In genomic region chr6:37816599-37817375, GRCh38 we compare ENCODE assay signal across 3 cellular contexts.
TF ChIP-seq lines count a peak whose summit lies in the region.

No MANE protein-coding gene starts in this region.

TF ChIP-seq in SK-N-SH, 30 proteins besides CTCF, POLR2A, EP300 and RAD21:
- TF ChIP-seq SMC3 (IDR thresholded peaks at IDR 0.05; ENCODE audit: low read depth, low read length) (no peak), EZH2phosphoT487 (IDR thresholded peaks at IDR 0.05; ENCODE audit: borderline replicate concordance, low read depth) (no peak), YY1 (IDR thresholded peaks at IDR 0.05; ENCODE audit: low read depth) (no peak), FOXM1 (IDR thresholded peaks at IDR 0.05; ENCODE audit: low read depth) (no peak), ELF1 (IDR thresholded peaks at IDR 0.05) (no peak), RXRA (IDR thresholded peaks at IDR 0.05; ENCODE audit: borderline replicate concordance, low read depth) (no peak), PBX3 (IDR thresholded peaks at IDR 0.05) (no peak), SIN3A (IDR thresholded peaks at IDR 0.05; ENCODE audit: borderline replicate concordance, low read depth, low read length) (no peak)
- TF ChIP-seq, protein P1, sequence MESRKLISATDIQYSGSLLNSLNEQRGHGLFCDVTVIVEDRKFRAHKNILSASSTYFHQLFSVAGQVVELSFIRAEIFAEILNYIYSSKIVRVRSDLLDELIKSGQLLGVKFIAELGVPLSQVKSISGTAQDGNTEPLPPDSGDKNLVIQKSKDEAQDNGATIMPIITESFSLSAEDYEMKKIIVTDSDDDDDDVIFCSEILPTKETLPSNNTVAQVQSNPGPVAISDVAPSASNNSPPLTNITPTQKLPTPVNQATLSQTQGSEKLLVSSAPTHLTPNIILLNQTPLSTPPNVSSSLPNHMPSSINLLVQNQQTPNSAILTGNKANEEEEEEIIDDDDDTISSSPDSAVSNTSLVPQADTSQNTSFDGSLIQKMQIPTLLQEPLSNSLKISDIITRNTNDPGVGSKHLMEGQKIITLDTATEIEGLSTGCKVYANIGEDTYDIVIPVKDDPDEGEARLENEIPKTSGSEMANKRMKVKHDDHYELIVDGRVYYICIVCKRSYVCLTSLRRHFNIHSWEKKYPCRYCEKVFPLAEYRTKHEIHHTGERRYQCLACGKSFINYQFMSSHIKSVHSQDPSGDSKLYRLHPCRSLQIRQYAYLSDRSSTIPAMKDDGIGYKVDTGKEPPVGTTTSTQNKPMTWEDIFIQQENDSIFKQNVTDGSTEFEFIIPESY (IDR thresholded peaks at IDR 0.05; ENCODE audit: borderline replicate concordance, low read depth), result no peak
- TF ChIP-seq, protein P2, sequence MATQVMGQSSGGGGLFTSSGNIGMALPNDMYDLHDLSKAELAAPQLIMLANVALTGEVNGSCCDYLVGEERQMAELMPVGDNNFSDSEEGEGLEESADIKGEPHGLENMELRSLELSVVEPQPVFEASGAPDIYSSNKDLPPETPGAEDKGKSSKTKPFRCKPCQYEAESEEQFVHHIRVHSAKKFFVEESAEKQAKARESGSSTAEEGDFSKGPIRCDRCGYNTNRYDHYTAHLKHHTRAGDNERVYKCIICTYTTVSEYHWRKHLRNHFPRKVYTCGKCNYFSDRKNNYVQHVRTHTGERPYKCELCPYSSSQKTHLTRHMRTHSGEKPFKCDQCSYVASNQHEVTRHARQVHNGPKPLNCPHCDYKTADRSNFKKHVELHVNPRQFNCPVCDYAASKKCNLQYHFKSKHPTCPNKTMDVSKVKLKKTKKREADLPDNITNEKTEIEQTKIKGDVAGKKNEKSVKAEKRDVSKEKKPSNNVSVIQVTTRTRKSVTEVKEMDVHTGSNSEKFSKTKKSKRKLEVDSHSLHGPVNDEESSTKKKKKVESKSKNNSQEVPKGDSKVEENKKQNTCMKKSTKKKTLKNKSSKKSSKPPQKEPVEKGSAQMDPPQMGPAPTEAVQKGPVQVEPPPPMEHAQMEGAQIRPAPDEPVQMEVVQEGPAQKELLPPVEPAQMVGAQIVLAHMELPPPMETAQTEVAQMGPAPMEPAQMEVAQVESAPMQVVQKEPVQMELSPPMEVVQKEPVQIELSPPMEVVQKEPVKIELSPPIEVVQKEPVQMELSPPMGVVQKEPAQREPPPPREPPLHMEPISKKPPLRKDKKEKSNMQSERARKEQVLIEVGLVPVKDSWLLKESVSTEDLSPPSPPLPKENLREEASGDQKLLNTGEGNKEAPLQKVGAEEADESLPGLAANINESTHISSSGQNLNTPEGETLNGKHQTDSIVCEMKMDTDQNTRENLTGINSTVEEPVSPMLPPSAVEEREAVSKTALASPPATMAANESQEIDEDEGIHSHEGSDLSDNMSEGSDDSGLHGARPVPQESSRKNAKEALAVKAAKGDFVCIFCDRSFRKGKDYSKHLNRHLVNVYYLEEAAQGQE (IDR thresholded peaks at IDR 0.05; ENCODE audit: low read depth, low read length), result no peak

TF ChIP-seq in SK-N-SH treated with all-trans-retinoic acid at 6 μM for 48 hours, 23 proteins besides CTCF, POLR2A, EP300 and RAD21:
- no peak for TF ChIP-seq ZNF565 (CRISPR knock-in tag; conservative IDR thresholded peaks at IDR 0.05; ENCODE audit: low read depth)
- TF ChIP-seq ESRRG (CRISPR knock-in tag; IDR thresholded peaks at IDR 0.05), result no peak
- no peak for TF ChIP-seq GLIS3 (CRISPR knock-in tag; IDR thresholded peaks at IDR 0.05)
- TF ChIP-seq ZNF70 (CRISPR knock-in tag; IDR thresholded peaks at IDR 0.05), result no peak
- TF ChIP-seq CSDC2 (CRISPR knock-in tag; IDR thresholded peaks at IDR 0.05), result no peak
- TF ChIP-seq, protein P3, sequence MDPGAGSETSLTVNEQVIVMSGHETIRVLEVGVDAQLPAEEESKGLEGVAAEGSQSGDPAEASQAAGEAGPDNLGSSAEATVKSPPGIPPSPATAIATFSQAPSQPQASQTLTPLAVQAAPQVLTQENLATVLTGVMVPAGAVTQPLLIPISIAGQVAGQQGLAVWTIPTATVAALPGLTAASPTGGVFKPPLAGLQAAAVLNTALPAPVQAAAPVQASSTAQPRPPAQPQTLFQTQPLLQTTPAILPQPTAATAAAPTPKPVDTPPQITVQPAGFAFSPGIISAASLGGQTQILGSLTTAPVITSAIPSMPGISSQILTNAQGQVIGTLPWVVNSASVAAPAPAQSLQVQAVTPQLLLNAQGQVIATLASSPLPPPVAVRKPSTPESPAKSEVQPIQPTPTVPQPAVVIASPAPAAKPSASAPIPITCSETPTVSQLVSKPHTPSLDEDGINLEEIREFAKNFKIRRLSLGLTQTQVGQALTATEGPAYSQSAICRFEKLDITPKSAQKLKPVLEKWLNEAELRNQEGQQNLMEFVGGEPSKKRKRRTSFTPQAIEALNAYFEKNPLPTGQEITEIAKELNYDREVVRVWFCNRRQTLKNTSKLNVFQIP (CRISPR knock-in tag; IDR thresholded peaks at IDR 0.05; ENCODE audit: borderline replicate concordance, low read depth), result no peak
- TF ChIP-seq CREB5 (CRISPR knock-in tag; IDR thresholded peaks at IDR 0.05; ENCODE audit: low read depth), result no peak
- TF ChIP-seq PPARA (CRISPR knock-in tag; IDR thresholded peaks at IDR 0.05; ENCODE audit: borderline replicate concordance), result no peak
- TF ChIP-seq ZFP30 (CRISPR knock-in tag; IDR thresholded peaks at IDR 0.05), result no peak
- TF ChIP-seq ARNTL (CRISPR knock-in tag; IDR thresholded peaks at IDR 0.05; ENCODE audit: borderline replicate concordance, low read depth), result no peak
- no peak for TF ChIP-seq ZNF8 (CRISPR knock-in tag; IDR thresholded peaks at IDR 0.05)
- no peak for TF ChIP-seq TOX (CRISPR knock-in tag; IDR thresholded peaks at IDR 0.05; ENCODE audit: borderline replicate concordance)
- TF ChIP-seq PATZ1 (CRISPR knock-in tag; IDR thresholded peaks at IDR 0.05; ENCODE audit: borderline replicate concordance), result no peak
- TF ChIP-seq ZFP3 (CRISPR knock-in tag; IDR thresholded peaks at IDR 0.05), result no peak
- no peak for TF ChIP-seq SNAI2 (CRISPR knock-in tag; IDR thresholded peaks at IDR 0.05)
- no peak for TF ChIP-seq OSR1 (CRISPR knock-in tag; IDR thresholded peaks at IDR 0.05)

TF ChIP-seq in HepG2, 621 proteins besides CTCF, POLR2A, EP300 and RAD21 (continues in another document):
- TF ChIP-seq PRDM10 (CRISPR knock-in tag; IDR thresholded peaks at IDR 0.05; ENCODE audit: low read depth) (peak; percentile 49; the same call in 1 of the 2 replicates), SIX4 (CRISPR knock-in tag; IDR thresholded peaks at IDR 0.05) (no peak), TERF1 (CRISPR knock-in tag; IDR thresholded peaks at IDR 0.05) (no peak), HDAC6 (IDR thresholded peaks at IDR 0.05; ENCODE audit: low read depth, low read length) (no peak), ZNF124 (CRISPR knock-in tag; IDR thresholded peaks at IDR 0.05) (0 out of 2 replicates have a peak, but pooled peaks have one; percentile 17), RARA (CRISPR knock-in tag; IDR thresholded peaks at IDR 0.05) (peak; percentile 33; the same call in 1 of the 2 replicates), SOX5 (CRISPR knock-in tag; IDR thresholded peaks at IDR 0.05; ENCODE audit: borderline replicate concordance) (0 out of 2 replicates have a peak, but pooled peaks have one; percentile 9), PAXIP1 (CRISPR knock-in tag; conservative IDR thresholded peaks at IDR 0.05) (0 out of 2 replicates have a peak, but pooled peaks have one; percentile 22), RXRB (CRISPR knock-in tag; IDR thresholded peaks at IDR 0.05; ENCODE audit: borderline replicate concordance) (peak; percentile 55), YY1 (IDR thresholded peaks at IDR 0.05; ENCODE audit: insufficient read depth, insufficient replicate concordance, low read depth, low read length) (peak; percentile 41), ZNF879 (CRISPR knock-in tag; IDR thresholded peaks at IDR 0.05) (0 out of 2 replicates have a peak, but pooled peaks have one; percentile 38), PPARG (CRISPR knock-in tag; conservative IDR thresholded peaks at IDR 0.05) (peak; percentile 88), FOXA1 (IDR thresholded peaks at IDR 0.05) (no peak), FOXA1 (CRISPR knock-in tag; IDR thresholded peaks at IDR 0.05) (0 out of 2 replicates have a peak, but pooled peaks have one; percentile 49), SMC3 (IDR thresholded peaks at IDR 0.05; ENCODE audit: low read length) (no peak), FOXJ3 (CRISPR knock-in tag; IDR thresholded peaks at IDR 0.05; ENCODE audit: borderline replicate concordance) (0 out of 2 replicates have a peak, but pooled peaks have one; percentile 26), SAP130 (CRISPR knock-in tag; IDR thresholded peaks at IDR 0.05; ENCODE audit: low read depth) (0 out of 2 replicates have a peak, but pooled peaks have one; percentile 20), DNMT3B (CRISPR knock-in tag; conservative IDR thresholded peaks at IDR 0.05) (0 out of 2 replicates have a peak, but pooled peaks have one; percentile 29), FOXK1 (CRISPR knock-in tag; IDR thresholded peaks at IDR 0.05; ENCODE audit: borderline replicate concordance, low read depth) (no peak), MIXL1 (CRISPR knock-in tag; IDR thresholded peaks at IDR 0.05) (peak; percentile 30), DRAP1 (CRISPR knock-in tag; IDR thresholded peaks at IDR 0.05) (0 out of 2 replicates have a peak, but pooled peaks have one; percentile 15), SOX13 (IDR thresholded peaks at IDR 0.05) (no peak), SOX13 (CRISPR knock-in tag; conservative IDR thresholded peaks at IDR 0.05 in 1 of 2, IDR thresholded peaks at IDR 0.05 in 1 of 2) (peak in 1 of 2 experiments; percentile 19; a peak in 1 of 4 replicates)
- TF ChIP-seq, protein P4, sequence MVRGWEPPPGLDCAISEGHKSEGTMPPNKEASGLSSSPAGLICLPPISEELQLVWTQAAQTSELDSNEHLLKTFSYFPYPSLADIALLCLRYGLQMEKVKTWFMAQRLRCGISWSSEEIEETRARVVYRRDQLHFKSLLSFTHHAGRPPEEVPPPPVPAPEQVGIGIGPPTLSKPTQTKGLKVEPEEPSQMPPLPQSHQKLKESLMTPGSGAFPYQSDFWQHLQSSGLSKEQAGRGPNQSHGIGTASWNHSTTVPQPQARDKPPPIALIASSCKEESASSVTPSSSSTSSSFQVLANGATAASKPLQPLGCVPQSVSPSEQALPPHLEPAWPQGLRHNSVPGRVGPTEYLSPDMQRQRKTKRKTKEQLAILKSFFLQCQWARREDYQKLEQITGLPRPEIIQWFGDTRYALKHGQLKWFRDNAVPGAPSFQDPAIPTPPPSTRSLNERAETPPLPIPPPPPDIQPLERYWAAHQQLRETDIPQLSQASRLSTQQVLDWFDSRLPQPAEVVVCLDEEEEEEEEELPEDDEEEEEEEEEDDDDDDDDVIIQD (CRISPR knock-in tag; IDR thresholded peaks at IDR 0.05; ENCODE audit: low read depth), result 0 out of 2 replicates have a peak, but pooled peaks have one; percentile 46
